ENCODE assay signal across 15 cellular contexts in genomic region chr2:28341208-28341891, GRCh38. TPM values are rescaled to one million over a fixed set of nuclear protein-coding genes. Genes with fewer than 3 reads are reported as not detected.
DNase-seq lines count a peak whose midpoint lies in the region; ATAC-seq and TF ChIP-seq lines count a peak whose summit lies in the region.
"Had no signal": no experiment of that assay in that cellular context is flagged by ENCODE, and none has a peak within 500 bp of the region (broad histone marks: within the 10 kb centered on the region; RNA-seq: fewer than 3 reads in every experiment).

No MANE protein-coding gene starts in this region.

- H3K9me3 ChIP-seq in colonic mucosa (no peaks in the 10 kb centered on the region), mucosa of descending colon (no peaks in the 10 kb centered on the region), transverse colon (no peaks in the 10 kb centered on the region), SJCRH30 (replicated peaks) (no peaks in the 10 kb centered on the region)

- H3K27ac ChIP-seq in colonic mucosa (peak overlapping the region; percentile 32), transverse colon (peak overlapping the region; percentile 26 to 68 (median 50)), SJCRH30 (no peak overlapping the region)

- TF ChIP-seq EP300 in transverse colon (IDR thresholded peaks at IDR 0.05; ENCODE audit: low read depth): no peak

- H3K4me1 ChIP-seq in colonic mucosa: no peaks in the 10 kb centered on the region
- H3K4me1 ChIP-seq in mucosa of descending colon (ENCODE audit: low read depth): peaks cover 4% of the 10 kb centered on the region
- H3K4me1 ChIP-seq in transverse colon: peaks cover 6 to 39% (median 12%) of the 10 kb centered on the region in 4 donors
- peaks cover 47% of the 10 kb centered on the region for H3K4me1 ChIP-seq in SJCRH30

- ATAC-seq in Right ventricle myocardium inferior (no peak), mucosa of descending colon (peak; percentile 19)
- ATAC-seq: activated CD4-positive, CD25-positive, alpha-beta regulatory T cell treated with anti-CD3 and anti-CD28 coated beads, Interleukin-2, amount 50 U/mL, for 24 hours; activated naive CD8-positive, alpha-beta T cell treated with anti-CD3 and anti-CD28 coated beads, Interleukin-2, amount 50 U/mL, for 24 hours had no signal

- in situ Hi-C loops in transverse colon (cut with MboI; ENCODE audit: low pct_ligation_motif_present in 1 of 4, low pct_unique_long_range_greater_than_20kb in 1 of 4, low sequenced_read_pairs in 3 of 4): no loop called here

- TF ChIP-seq CTCF in colonic mucosa (IDR thresholded peaks at IDR 0.05): no peak
- TF ChIP-seq CTCF in mucosa of descending colon (IDR thresholded peaks at IDR 0.05): no peak
- TF ChIP-seq CTCF in transverse colon (IDR thresholded peaks at IDR 0.05): no peak

- H3K4me3 ChIP-seq in colonic mucosa (no peak overlapping the region), mucosa of descending colon (no peak overlapping the region), transverse colon (no peak overlapping the region), SJCRH30 (no peak overlapping the region)

- TF ChIP-seq POLR2A in transverse colon (IDR thresholded peaks at IDR 0.05): no peak

- intact Hi-C loops in Right ventricle myocardium inferior (cut with DNase I): no loop called here
- intact Hi-C loops in cardiac septum (cut with DNase I): no loop called here
- intact Hi-C loops in colonic mucosa (cut with DNase I): no loop called here
- intact Hi-C loops in mucosa of descending colon (cut with DNase I, micrococcal nuclease): no loop called here
- intact Hi-C loops in transverse colon (cut with DNase I; ENCODE audit: low total_unique reads): loop anchor here (5.0 kb wide), 1 partner anchor 51 kb away; the partner anchor contains the start of gene FOSL2

- 59 to 70% methylated on average over 11 to 17 of the region's 17 CpGs for WGBS in transverse colon (ENCODE audit: low coverage in 1 of 2), 2 donors

- H3K9ac ChIP-seq in colonic mucosa (ENCODE audit: low read depth in 2 of 2, low read length in 2 of 2): peak overlapping the region in 1 of 2 donors; percentile 26

- no peaks in the 10 kb centered on the region for H3K36me3 ChIP-seq in colonic mucosa
- no peaks in the 10 kb centered on the region for H3K36me3 ChIP-seq in mucosa of descending colon (ENCODE audit: low read depth)
- no peaks in the 10 kb centered on the region for H3K36me3 ChIP-seq in transverse colon
- H3K36me3 ChIP-seq in SJCRH30: no peaks in the 10 kb centered on the region

- DNase-seq in Right ventricle myocardium inferior (ENCODE audit: missing footprints): peak; percentile 49
- no peak for DNase-seq in cardiac septum (ENCODE audit: low spot score)
- no peak for DNase-seq in colonic mucosa
- peak in 1 of 3 donors; percentile 31 for DNase-seq in mucosa of descending colon
- DNase-seq in transverse colon: no peak
- no peak for DNase-seq in SJCRH30
- DNase-seq in retina: no peak
- no peak for DNase-seq in T-helper 2 cell
- DNase-seq: activated naive CD8-positive, alpha-beta T cell treated with anti-CD3 and anti-CD28 coated beads, Interleukin-2, amount 50 U/mL, for 24 hours; activated T-cell treated with anti-CD3 and anti-CD28 coated beads for 4 hours; foreskin melanocyte; naive thymus-derived CD4-positive, alpha-beta T cell; NCI-H2081; NK-92 treated with Interleukin-12 subunit alpha and Interleukin-12 subunit beta, amount 100 ng/mL, for 24 hours had no signal

- no peaks in the 10 kb centered on the region for H3K27me3 ChIP-seq in colonic mucosa
- no peaks in the 10 kb centered on the region for H3K27me3 ChIP-seq in transverse colon
- no peaks in the 10 kb centered on the region for H3K27me3 ChIP-seq in SJCRH30

RNA-seq across cellular contexts. Expression of gene FOSL2, which starts 51.3 kb away (rescaled TPM):
- total RNA-seq in Right ventricle myocardium inferior (48.5 TPM), cardiac septum (65.4 TPM), colonic mucosa (100 to 1,000 TPM in 1 of 2 donors, 10 to 100 TPM in 1; 74.2 to 142 TPM), mucosa of descending colon (100 to 1,000 TPM; 160 to 166 (median 162) TPM), transverse colon (100 to 1,000 TPM; 135 to 358 (median 233) TPM)
- 30.0 and 30.7 TPM in 2 replicates for total RNA-seq in SJCRH30 (2014; rRNA removed; shearing (Covaris generic))
